1 cellular context compared by ENCODE assay signal in genomic region chr15:29674661-29675533, GRCh38.
TF ChIP-seq lines count a peak whose summit lies in the region.

No MANE protein-coding gene starts in this region.

TF ChIP-seq in HepG2, 621 proteins besides CTCF, POLR2A, EP300 and RAD21 (continued from another document and continues in another):
- no peak for TF ChIP-seq ZBTB34 (CRISPR knock-in tag; IDR thresholded peaks at IDR 0.05)
- no peak for TF ChIP-seq YEATS2 (CRISPR knock-in tag; IDR thresholded peaks at IDR 0.05; ENCODE audit: borderline replicate concordance)
- TF ChIP-seq ZNF691 (CRISPR knock-in tag; IDR thresholded peaks at IDR 0.05; ENCODE audit: borderline replicate concordance, low read depth), result no peak
- 0 out of 4 replicates have a peak, but pooled peaks of 1 of the 2 experiments have one; percentile 35 for TF ChIP-seq KLF16 (CRISPR knock-in tag; IDR thresholded peaks at IDR 0.05)
- no peak for TF ChIP-seq MAFK (conservative IDR thresholded peaks at IDR 0.05 in 1 of 2, IDR thresholded peaks at IDR 0.05 in 1 of 2; ENCODE audit: low read length in 2 of 2)
- TF ChIP-seq SP140L (CRISPR knock-in tag; IDR thresholded peaks at IDR 0.05; ENCODE audit: borderline replicate concordance), result no peak
- peak; percentile 42 for TF ChIP-seq PHF8 (CRISPR knock-in tag; IDR thresholded peaks at IDR 0.05)
- no peak for TF ChIP-seq ZNF180 (CRISPR knock-in tag; IDR thresholded peaks at IDR 0.05; ENCODE audit: borderline replicate concordance, low read depth)
- TF ChIP-seq IRF2 (CRISPR knock-in tag; IDR thresholded peaks at IDR 0.05), result no peak
- TF ChIP-seq JARID2 (CRISPR knock-in tag; IDR thresholded peaks at IDR 0.05; ENCODE audit: insufficient replicate concordance), result no peak
- TF ChIP-seq CEBPB (IDR thresholded peaks at IDR 0.05; ENCODE audit: borderline replicate concordance, low read depth, low read length), result no peak
- no peak for TF ChIP-seq ZNF382 (CRISPR knock-in tag; IDR thresholded peaks at IDR 0.05; ENCODE audit: borderline replicate concordance)
- TF ChIP-seq MLLT10 (CRISPR knock-in tag; IDR thresholded peaks at IDR 0.05), result no peak
- no peak for TF ChIP-seq NCOA2 (CRISPR knock-in tag; IDR thresholded peaks at IDR 0.05)
- no peak for TF ChIP-seq ZBTB37 (CRISPR knock-in tag; IDR thresholded peaks at IDR 0.05)
- TF ChIP-seq SPEN (CRISPR knock-in tag; IDR thresholded peaks at IDR 0.05; ENCODE audit: low read depth), result no peak
- TF ChIP-seq SRY (CRISPR knock-in tag; IDR thresholded peaks at IDR 0.05), result 0 out of 2 replicates have a peak, but pooled peaks have one; percentile 34
- TF ChIP-seq ZNF17 (CRISPR knock-in tag; IDR thresholded peaks at IDR 0.05), result no peak
- no peak for TF ChIP-seq MYPOP (CRISPR knock-in tag; IDR thresholded peaks at IDR 0.05)
- TF ChIP-seq MTERF4 (CRISPR knock-in tag; IDR thresholded peaks at IDR 0.05), result no peak
- TF ChIP-seq KDM5B (CRISPR knock-in tag; IDR thresholded peaks at IDR 0.05; ENCODE audit: borderline replicate concordance), result 0 out of 2 replicates have a peak, but pooled peaks have one; percentile 30
- TF ChIP-seq ZNF282 (IDR thresholded peaks at IDR 0.05; ENCODE audit: partially characterized antibody), result no peak
- TF ChIP-seq HDAC2 (CRISPR knock-in tag; IDR thresholded peaks at IDR 0.05), result 0 out of 2 replicates have a peak, but pooled peaks have one; percentile 15
- TF ChIP-seq ZNF556 (CRISPR knock-in tag; IDR thresholded peaks at IDR 0.05; ENCODE audit: borderline replicate concordance), result no peak
- TF ChIP-seq ZNF331 (CRISPR knock-in tag; IDR thresholded peaks at IDR 0.05), result no peak; the same call in 1 of the 2 replicates
- no peak for TF ChIP-seq NR3C1 (CRISPR knock-in tag; IDR thresholded peaks at IDR 0.05)
- no peak for TF ChIP-seq HMG20B (CRISPR knock-in tag; conservative IDR thresholded peaks at IDR 0.05)
- no peak for TF ChIP-seq ATM (IDR thresholded peaks at IDR 0.05; ENCODE audit: borderline replicate concordance)
- no peak for TF ChIP-seq SMAD1 (CRISPR knock-in tag; IDR thresholded peaks at IDR 0.05; ENCODE audit: borderline replicate concordance, low read depth)
- no peak for TF ChIP-seq TCF7 (IDR thresholded peaks at IDR 0.05; ENCODE audit: low read depth)
- TF ChIP-seq ZSCAN30 (CRISPR knock-in tag; IDR thresholded peaks at IDR 0.05), result no peak
- TF ChIP-seq CEBPG (CRISPR knock-in tag; IDR thresholded peaks at IDR 0.05), result no peak
- TF ChIP-seq ZNF724P (CRISPR knock-in tag; IDR thresholded peaks at IDR 0.05; ENCODE audit: borderline replicate concordance), result no peak
- TF ChIP-seq ZNF484 (CRISPR knock-in tag; IDR thresholded peaks at IDR 0.05; ENCODE audit: borderline replicate concordance, low read depth), result no peak
- no peak for TF ChIP-seq ISL2 (CRISPR knock-in tag; IDR thresholded peaks at IDR 0.05)
- TF ChIP-seq TCF7L2 (IDR thresholded peaks at IDR 0.05; ENCODE audit: low read depth, low read length), result no peak
- no peak for TF ChIP-seq ZNF619 (CRISPR knock-in tag; IDR thresholded peaks at IDR 0.05)
- TF ChIP-seq LBX2 (CRISPR knock-in tag; IDR thresholded peaks at IDR 0.05; ENCODE audit: borderline replicate concordance), result no peak
- TF ChIP-seq ZNF530 (CRISPR knock-in tag; IDR thresholded peaks at IDR 0.05; ENCODE audit: low read depth), result no peak
- no peak for TF ChIP-seq TRAFD1 (CRISPR knock-in tag; IDR thresholded peaks at IDR 0.05; ENCODE audit: borderline replicate concordance)
- no peak for TF ChIP-seq ELF3 (CRISPR knock-in tag; IDR thresholded peaks at IDR 0.05)
- TF ChIP-seq ZNF558 (CRISPR knock-in tag; IDR thresholded peaks at IDR 0.05; ENCODE audit: borderline replicate concordance), result no peak
- no peak for TF ChIP-seq ZNF550 (CRISPR knock-in tag; IDR thresholded peaks at IDR 0.05; ENCODE audit: borderline replicate concordance)
- peak; percentile 20; the same call in 1 of the 2 replicates for TF ChIP-seq ZGPAT (CRISPR knock-in tag; IDR thresholded peaks at IDR 0.05)
- TF ChIP-seq ZBTB25 (CRISPR knock-in tag; IDR thresholded peaks at IDR 0.05), result peak; percentile 22; the same call in 1 of the 2 replicates
- TF ChIP-seq ZNF501 (CRISPR knock-in tag; IDR thresholded peaks at IDR 0.05), result no peak
- TF ChIP-seq KAT7 (CRISPR knock-in tag; IDR thresholded peaks at IDR 0.05; ENCODE audit: borderline replicate concordance), result no peak
- no peak for TF ChIP-seq RBM22 (optimal IDR thresholded peaks at IDR 0.05; ENCODE audit: low read length)
- TF ChIP-seq NRL (CRISPR knock-in tag; IDR thresholded peaks at IDR 0.05; ENCODE audit: borderline replicate concordance), result 0 out of 2 replicates have a peak, but pooled peaks have one; percentile 65
- peak; percentile 57; the same call in 1 of the 2 replicates for TF ChIP-seq MXD3 (CRISPR knock-in tag; IDR thresholded peaks at IDR 0.05)
- no peak for TF ChIP-seq CERS6 (CRISPR knock-in tag; IDR thresholded peaks at IDR 0.05)
- TF ChIP-seq ZNF546 (CRISPR knock-in tag; conservative IDR thresholded peaks at IDR 0.05), result no peak
- no peak for TF ChIP-seq CBX2 (IDR thresholded peaks at IDR 0.05; ENCODE audit: low read depth, low read length)
- TF ChIP-seq CBX2 (CRISPR knock-in tag; IDR thresholded peaks at IDR 0.05; ENCODE audit: low read depth), result no peak
- no peak for TF ChIP-seq ZMYM4 (CRISPR knock-in tag; IDR thresholded peaks at IDR 0.05)
- TF ChIP-seq PAXIP1 (CRISPR knock-in tag; conservative IDR thresholded peaks at IDR 0.05), result peak; percentile 35; the same call in 1 of the 2 replicates
- TF ChIP-seq PCBP2 (optimal IDR thresholded peaks at IDR 0.05; ENCODE audit: low read depth, low read length, poor library complexity, severe bottlenecking), result no peak
- no peak for TF ChIP-seq AGO1 (IDR thresholded peaks at IDR 0.05; ENCODE audit: low read depth, low read length, poor library complexity, severe bottlenecking)
